8 cellular contexts compared by ENCODE assay signal in the genomic region with DNA sequence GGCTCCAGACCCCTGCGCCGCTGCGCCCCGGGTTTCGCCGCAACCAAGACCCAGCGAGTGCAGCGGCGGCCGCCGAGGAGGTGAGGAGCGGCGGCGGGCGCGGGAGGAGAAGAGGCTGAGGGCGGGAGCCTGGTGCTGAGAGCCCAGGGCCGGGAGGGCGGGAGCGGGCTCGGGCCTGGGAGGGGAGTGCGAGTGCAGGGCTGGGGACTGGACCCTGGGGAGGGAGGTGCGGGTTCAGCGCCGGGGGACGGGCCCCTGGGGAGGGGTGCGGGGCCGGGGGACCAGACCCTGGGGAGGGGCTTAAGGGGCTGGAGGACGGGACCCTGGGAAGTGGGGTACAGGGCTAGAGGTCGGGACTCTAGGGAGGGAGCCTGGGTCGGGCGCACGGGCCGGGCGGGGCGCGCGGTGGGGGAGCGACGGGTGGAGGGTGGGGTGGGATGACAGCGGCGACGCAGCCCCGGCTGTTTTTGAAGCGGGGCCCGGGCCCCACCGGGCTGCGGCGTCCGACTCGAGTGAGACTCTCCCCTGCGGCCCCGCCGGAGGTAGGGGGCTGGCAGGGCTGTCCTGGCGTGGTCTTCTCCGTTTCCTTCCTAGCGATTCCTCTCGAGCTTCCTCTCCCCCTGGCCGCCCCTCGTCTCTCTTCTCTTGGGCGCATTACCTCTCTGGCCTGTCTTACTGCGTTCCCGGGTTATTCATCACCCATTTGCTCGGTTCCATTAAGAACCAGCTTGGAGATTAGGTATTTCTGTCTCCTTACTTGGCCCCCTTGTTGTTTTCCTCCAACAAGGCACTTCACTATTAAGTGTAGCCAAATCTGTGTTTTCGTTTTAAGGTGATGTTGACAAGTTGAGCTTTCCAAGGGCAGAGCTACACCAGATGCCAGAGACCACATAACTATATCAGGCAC.
DNase-seq lines count a peak whose midpoint lies in the region; ATAC-seq and TF ChIP-seq lines count a peak whose summit lies in the region.

No MANE protein-coding gene starts in this region.

- CTCF ChIA-PET in AG04449 (lab: Yijun Ruan, JAX), result interaction anchor here (0.7 to 1.7 kb wide), 6 partner anchors 11 to 390 kb away, joined by 3 to 8 read pairs (median 4); no protein-coding TSS in a partner anchor

- peak overlapping the region; percentile 95 for H3K4me3 Mint-ChIP-seq in memory B cell
- H3K4me3 Mint-ChIP-seq in stimulated activated naive CD8-positive, alpha-beta T cell treated with anti-CD3 and anti-CD28 coated beads, Interleukin-15, amount 100 ng/mL, for 72 hours, result peak overlapping the region; percentile 90 to 100

- H3K27ac ChIP-seq in duodenal mucosa (ENCODE audit: low read depth, low read length), result peak overlapping the region; percentile 54

- H3K9me3 Mint-ChIP-seq in memory B cell, result no peaks in the 10 kb centered on the region
- H3K9me3 Mint-ChIP-seq in stimulated activated naive CD8-positive, alpha-beta T cell treated with anti-CD3 and anti-CD28 coated beads, Interleukin-15, amount 100 ng/mL, for 72 hours, result no peaks in the 10 kb centered on the region

- no peaks in the 10 kb centered on the region for H3K27me3 ChIP-seq in duodenal mucosa (ENCODE audit: control insufficient read depth in 1 of 2, insufficient read depth in 2 of 2, low read length in 2 of 2)

- peak overlapping the region; percentile 90 for H3K27ac Mint-ChIP-seq in memory B cell
- peak overlapping the region; percentile 99 for H3K27ac Mint-ChIP-seq in stimulated activated naive CD8-positive, alpha-beta T cell treated with anti-CD3 and anti-CD28 coated beads, Interleukin-15, amount 100 ng/mL, for 72 hours

- H3K27me3 Mint-ChIP-seq in memory B cell, result no peaks in the 10 kb centered on the region
- no peaks in the 10 kb centered on the region for H3K27me3 Mint-ChIP-seq in stimulated activated naive CD8-positive, alpha-beta T cell treated with anti-CD3 and anti-CD28 coated beads, Interleukin-15, amount 100 ng/mL, for 72 hours

- TF ChIP-seq CTCF in AG04449 (IDR thresholded peaks at IDR 0.05; ENCODE audit: insufficient read depth, low read length, missing control alignments), result no peak

- H3K4me1 ChIP-seq in duodenal mucosa (ENCODE audit: control insufficient read depth in 1 of 2, insufficient read depth in 2 of 2, low read length in 2 of 2), result peaks cover 22 to 27% of the 10 kb centered on the region in 2 donors

- H3K9ac ChIP-seq in duodenal mucosa (ENCODE audit: low read depth in 1 of 2, low read length in 2 of 2), result peak overlapping the region; percentile 75 to 84

- POLR2A ChIA-PET in AG04449 (lab: Yijun Ruan, JAX), result interaction anchor here (0.7 to 1.2 kb wide), 7 partner anchors 15 to 390 kb away, joined by 3 to 4 read pairs (median 3); no protein-coding TSS in a partner anchor

- peaks cover 25% of the 10 kb centered on the region for H3K4me1 Mint-ChIP-seq in memory B cell
- H3K4me1 Mint-ChIP-seq in stimulated activated naive CD8-positive, alpha-beta T cell treated with anti-CD3 and anti-CD28 coated beads, Interleukin-15, amount 100 ng/mL, for 72 hours, result peaks cover 74% of the 10 kb centered on the region

- H3K36me3 Mint-ChIP-seq in memory B cell, result peaks cover 5% of the 10 kb centered on the region

- H3K4me3 ChIP-seq in AG04449 (ENCODE audit: low read depth, low read length) (peak overlapping the region; percentile 69), duodenal mucosa (ENCODE audit: low read depth in 1 of 2, low read length in 2 of 2) (peak overlapping the region; percentile 85 to 93)

- no peaks in the 10 kb centered on the region for H3K9me3 ChIP-seq in duodenal mucosa (ENCODE audit: control insufficient read depth in 1 of 2, low read length in 2 of 2)

- ATAC-seq in GM19023 (IDR thresholded peaks at IDR 0.05; ENCODE audit: unreplicated experiment) (peak; percentile 28), HG03196 (IDR thresholded peaks at IDR 0.05; ENCODE audit: unreplicated experiment) (peak; percentile 36), memory B cell (ENCODE audit: low read depth) (peak; percentile 19)
- peak; percentile 27 to 28 for ATAC-seq in activated CD4-positive, CD25-positive, alpha-beta regulatory T cell treated with anti-CD3 and anti-CD28 coated beads, Interleukin-2, amount 50 U/mL, for 24 hours
- peak; percentile 62 for ATAC-seq in stimulated activated naive CD8-positive, alpha-beta T cell treated with anti-CD3 and anti-CD28 coated beads, Interleukin-15, amount 100 ng/mL, for 72 hours

- no peak for DNase-seq in AG04449 (ENCODE audit: low read depth, low spot score)
- DNase-seq in memory B cell (ENCODE audit: low spot score in 2 of 2), result no peak
- peak; percentile 35 to 39 for DNase-seq in stimulated activated naive CD8-positive, alpha-beta T cell treated with anti-CD3 and anti-CD28 coated beads, Interleukin-15, amount 100 ng/mL, for 72 hours
- no peak for DNase-seq in NCI-H1436 treated with DMSO at 0.1 percent for 48 hours (lab: John Stamatoyannopoulos, UW)

- H3K36me3 ChIP-seq in duodenal mucosa (ENCODE audit: control insufficient read depth in 1 of 2, insufficient read depth in 2 of 2, low read length in 2 of 2), result peaks cover 0 to 22% of the 10 kb centered on the region in 2 donors

Comparison
In these comparisons a context has a peak if more than half of its experiments do, and no peak if none do; other contexts are left out.
1. DNase-seq: peak in stimulated activated naive CD8-positive, alpha-beta T cell treated with anti-CD3 and anti-CD28 coated beads, Interleukin-15, amount 100 ng/mL, for 72 hours (2 of 2); none in AG04449 (single experiment), memory B cell (0 of 2) and NCI-H1436 treated with DMSO at 0.1 percent for 48 hours (single experiment).
2. Peak in every context shown above with its lines, with median percentiles within 50 percentile points of each other: ATAC-seq.